ENCODE assay signal across 8 cellular contexts in the genomic region with DNA sequence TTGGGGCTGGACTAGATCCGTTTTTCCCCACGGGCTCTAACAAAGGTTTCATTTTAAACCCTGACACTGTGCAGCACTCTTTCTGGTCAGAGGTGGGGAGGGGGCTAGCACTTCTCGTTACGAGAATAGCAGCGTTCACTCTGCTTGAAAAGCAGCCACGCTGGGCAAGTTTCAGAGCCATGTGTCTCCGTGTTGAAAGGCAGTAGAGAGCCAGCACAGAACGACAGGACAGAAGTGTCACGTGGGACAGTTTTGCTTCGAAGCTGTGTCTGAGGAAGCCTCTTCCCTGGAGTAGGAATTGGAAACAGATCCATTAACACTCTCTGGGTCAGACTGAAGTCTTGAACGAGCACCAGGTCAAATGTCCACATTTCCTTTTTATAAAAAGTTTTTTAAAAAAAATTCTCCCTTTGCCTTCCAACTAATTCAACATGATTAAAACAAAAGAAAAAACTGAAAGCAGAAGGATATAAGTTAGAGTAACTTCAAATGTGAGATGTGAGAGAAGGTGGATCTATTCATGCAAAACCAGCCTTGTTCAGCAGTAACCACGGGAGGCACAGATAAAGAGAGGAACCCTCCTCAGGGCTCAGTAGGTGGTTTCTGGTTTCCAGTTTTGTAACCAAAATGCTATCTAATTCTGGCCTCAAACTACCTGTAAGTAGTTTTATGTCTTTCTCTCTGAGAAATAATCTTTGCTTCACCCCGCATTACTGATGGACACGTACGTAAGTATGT.
DNase-seq lines count a peak whose midpoint lies in the region; ATAC-seq and TF ChIP-seq lines count a peak whose summit lies in the region.

No MANE protein-coding gene starts in this region.

- CTCF ChIA-PET in CD4-positive, alpha-beta T cell (lab: Charles Lee) = interaction anchor here (1.3 kb wide), 1 partner anchor 180 kb away, joined by 6 read pairs; no protein-coding TSS in a partner anchor

- H2AFZ ChIP-seq in GM23248 = peak overlapping the region; percentile 45; the same call in 1 of the 2 replicates
- H2AFZ ChIP-seq in osteoblast (ENCODE audit: low read length) = no peak overlapping the region

- H3K4me1 Mint-ChIP-seq in CD4-positive, alpha-beta T cell (ENCODE audit: low read depth) = peaks cover 11% of the 10 kb centered on the region

- no peak for ATAC-seq in CD4-positive, alpha-beta T cell (ENCODE audit: poor library complexity)
- ATAC-seq in HG03139 (IDR thresholded peaks at IDR 0.05; ENCODE audit: unreplicated experiment) = no peak

- H3K36me3 ChIP-seq in GM23248 (ENCODE audit: low read depth) (no peaks in the 10 kb centered on the region), brain microvascular endothelial cell (replicated peaks) (peaks cover 7% of the 10 kb centered on the region), osteoblast (ENCODE audit: insufficient read depth, low read length) (peaks cover 16% of the 10 kb centered on the region)

- no peak overlapping the region for H3K4me3 Mint-ChIP-seq in CD4-positive, alpha-beta T cell

- H3K27ac Mint-ChIP-seq in CD4-positive, alpha-beta T cell = no peak overlapping the region

- 22 to 24% methylated on average over 15 of the region's 15 CpGs for WGBS in GM23248 (ENCODE audit: low coverage in 1 of 2, low lambda C conversion rate in 2 of 2, missing lambda C conversion rate in 2 of 2), 2 experiments

- TF ChIP-seq CTCF in GM12875 (IDR thresholded peaks at IDR 0.05; ENCODE audit: borderline replicate concordance, insufficient read depth, low read depth, low read length) (no peak), brain microvascular endothelial cell (IDR thresholded peaks at IDR 0.05; ENCODE audit: low read depth, low read length, missing control alignments) (no peak), osteoblast (IDR thresholded peaks at IDR 0.05; ENCODE audit: extremely low read depth, low read depth, low read length) (no peak)
- no peak for TF ChIP-seq CTCF in CD4-positive, alpha-beta T cell (IDR thresholded peaks at IDR 0.05)

- H3K4me1 ChIP-seq in GM23248 (ENCODE audit: insufficient read depth) (peaks cover 66% of the 10 kb centered on the region), osteoblast (ENCODE audit: insufficient read depth, low read length) (peaks cover 78% of the 10 kb centered on the region)

- H3K9me2 ChIP-seq in GM23248 (ENCODE audit: insufficient read depth) = no peaks in the 10 kb centered on the region

- peak overlapping the region; percentile 39 for H3K4me3 ChIP-seq in GM12875 (ENCODE audit: low read depth, low read length)
- H3K4me3 ChIP-seq in GM23248 = peak overlapping the region; percentile 51
- no peak overlapping the region for H3K4me3 ChIP-seq in brain microvascular endothelial cell (ENCODE audit: low read depth, low read length)
- H3K4me3 ChIP-seq in osteoblast (ENCODE audit: insufficient read depth, low read length) = peak overlapping the region; percentile 4

- H4K20me1 ChIP-seq in GM23248 (ENCODE audit: insufficient read depth) = no peaks in the 10 kb centered on the region
- no peaks in the 10 kb centered on the region for H4K20me1 ChIP-seq in osteoblast (ENCODE audit: insufficient read depth, low read length)

- POLR2A ChIA-PET in CD4-positive, alpha-beta T cell (lab: Charles Lee) = no interaction called here

- in situ Hi-C loops in GM23248 (cut with MboI) (loop anchor here (10.0 kb wide), 1 partner anchor 154 kb away; no protein-coding TSS in a partner anchor), brain microvascular endothelial cell (cut with HindIII; ENCODE audit: low pct_ligation_motif_present, low sequenced_read_pairs) (no loop called here)

- peaks cover 78% of the 10 kb centered on the region for H3F3A ChIP-seq in GM23248 (ENCODE audit: insufficient read depth)

- H3K27me3 ChIP-seq in GM23248 (replicated peaks; ENCODE audit: insufficient read depth) = no peaks in the 10 kb centered on the region
- no peaks in the 10 kb centered on the region for H3K27me3 ChIP-seq in brain microvascular endothelial cell (replicated peaks)
- no peaks in the 10 kb centered on the region for H3K27me3 ChIP-seq in osteoblast (ENCODE audit: insufficient read depth, low read length)
- no peaks in the 10 kb centered on the region for H3K27me3 ChIP-seq in CD4-positive, alpha-beta T cell (ENCODE audit: control insufficient read depth, insufficient read depth, low read length)

- H3K79me2 ChIP-seq in GM23248 (ENCODE audit: insufficient read depth) = peaks cover 10% of the 10 kb centered on the region
- H3K79me2 ChIP-seq in osteoblast (ENCODE audit: insufficient read depth, low read length) = no peaks in the 10 kb centered on the region

- intact Hi-C loops in CD4-positive, alpha-beta T cell (cut with DNase I, micrococcal nuclease) = no loop called here

- peaks cover 77% of the 10 kb centered on the region for H3K36me3 Mint-ChIP-seq in CD4-positive, alpha-beta T cell (ENCODE audit: low read depth)

- no peaks in the 10 kb centered on the region for H3K9me3 Mint-ChIP-seq in CD4-positive, alpha-beta T cell

- peak; percentile 51 for DNase-seq in GM23248
- no peak for DNase-seq in brain microvascular endothelial cell
- DNase-seq in osteoblast (ENCODE audit: insufficient read length, low spot score, missing footprints) = no peak
- no peak for DNase-seq in CD4-positive, alpha-beta T cell
- no peak for DNase-seq in NCI-H524 treated with DMSO at 0.1 percent for 48 hours (lab: John Stamatoyannopoulos, UW)
- DNase-seq in stimulated activated CD4-positive, alpha-beta T cell treated with anti-CD3 and anti-CD28 coated beads, Interleukin-2, amount 100 ng/mL, for 24 hours = no peak

- no peaks in the 10 kb centered on the region for H3K9me3 ChIP-seq in GM23248 (ENCODE audit: low read depth)
- H3K9me3 ChIP-seq in osteoblast (ENCODE audit: low read depth, low read length) = no peaks in the 10 kb centered on the region
- no peaks in the 10 kb centered on the region for H3K9me3 ChIP-seq in CD4-positive, alpha-beta T cell (ENCODE audit: control insufficient read depth, low read length)

- peak overlapping the region; percentile 80 for H3K4me2 ChIP-seq in GM23248 (ENCODE audit: unreplicated experiment)
- H3K4me2 ChIP-seq in osteoblast (ENCODE audit: insufficient read depth, low read length) = peak overlapping the region; percentile 57

- peak overlapping the region; percentile 77 for H3K9ac ChIP-seq in GM23248

- no peaks in the 10 kb centered on the region for H3K27me3 Mint-ChIP-seq in CD4-positive, alpha-beta T cell

- H3K27ac ChIP-seq in GM23248 = peak overlapping the region; percentile 92
- peak overlapping the region; percentile 95 for H3K27ac ChIP-seq in brain microvascular endothelial cell
- peak overlapping the region; percentile 99 for H3K27ac ChIP-seq in osteoblast (ENCODE audit: low read depth, low read length)
- no peak overlapping the region for H3K27ac ChIP-seq in CD4-positive, alpha-beta T cell (ENCODE audit: low read depth, low read length)
